In genomic region chr6:89887452-89888137, GRCh38 we compare ENCODE assay signal across 1 cellular context.
TF ChIP-seq lines count a peak whose summit lies in the region.

No MANE protein-coding gene starts in this region.

TF ChIP-seq in IMR-90, 13 proteins besides CTCF, POLR2A, EP300 and RAD21:
- TF ChIP-seq SMC3 (IDR thresholded peaks at IDR 0.05; ENCODE audit: low read depth, low read length) (no peak), NFE2L2 (IDR thresholded peaks at IDR 0.05; ENCODE audit: low read depth, low read length) (no peak), CHD1 (IDR thresholded peaks at IDR 0.05; ENCODE audit: low read depth, low read length) (no peak), RCOR1 (IDR thresholded peaks at IDR 0.05; ENCODE audit: insufficient replicate concordance, low read length) (no peak)
